Comparison of ENCODE assay signal across 1 cellular context in the genomic region with DNA sequence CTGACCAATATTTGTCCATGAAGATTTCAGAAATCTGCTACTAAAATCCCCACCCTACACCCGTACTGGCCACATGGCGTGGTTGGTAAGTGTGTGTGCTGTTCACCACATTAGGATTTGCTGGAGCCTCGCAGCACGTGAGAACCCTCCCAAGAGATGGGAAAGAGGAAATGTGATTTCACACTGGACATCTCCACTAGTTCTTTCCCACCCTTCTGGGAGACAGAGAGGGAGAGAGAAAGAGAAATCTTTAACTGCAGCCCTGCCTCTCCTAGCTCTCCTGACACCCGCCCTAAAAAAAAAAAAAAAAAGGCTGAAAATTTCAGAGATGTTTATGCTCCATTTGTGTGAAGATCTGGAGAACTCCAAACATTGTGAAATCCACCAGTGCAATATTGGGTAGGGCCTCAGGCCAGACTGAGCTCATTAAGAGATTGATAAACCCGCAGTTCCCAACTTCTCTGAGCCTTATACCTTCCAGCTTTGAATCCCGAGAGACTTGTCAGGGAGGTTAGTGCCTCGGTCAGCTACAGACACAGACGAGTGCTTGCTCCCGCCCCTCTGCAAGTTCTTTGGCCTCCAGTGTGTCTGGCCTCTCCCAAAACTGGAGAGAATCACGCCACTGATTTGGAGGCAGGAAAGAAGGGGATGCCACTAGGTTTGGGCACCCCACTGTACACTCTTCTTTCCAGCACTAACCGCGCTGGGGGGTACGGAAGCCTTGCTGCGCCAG.
A peak's percentile ranks its signal among the peaks of the same experiment; 100 is the strongest.
TF ChIP-seq lines count a peak whose summit lies in the region.

No MANE protein-coding gene starts in this region.

TF ChIP-seq in GM12878, 131 proteins besides CTCF, POLR2A, EP300 and RAD21 (continued from another document):
- TF ChIP-seq, protein P1, sequence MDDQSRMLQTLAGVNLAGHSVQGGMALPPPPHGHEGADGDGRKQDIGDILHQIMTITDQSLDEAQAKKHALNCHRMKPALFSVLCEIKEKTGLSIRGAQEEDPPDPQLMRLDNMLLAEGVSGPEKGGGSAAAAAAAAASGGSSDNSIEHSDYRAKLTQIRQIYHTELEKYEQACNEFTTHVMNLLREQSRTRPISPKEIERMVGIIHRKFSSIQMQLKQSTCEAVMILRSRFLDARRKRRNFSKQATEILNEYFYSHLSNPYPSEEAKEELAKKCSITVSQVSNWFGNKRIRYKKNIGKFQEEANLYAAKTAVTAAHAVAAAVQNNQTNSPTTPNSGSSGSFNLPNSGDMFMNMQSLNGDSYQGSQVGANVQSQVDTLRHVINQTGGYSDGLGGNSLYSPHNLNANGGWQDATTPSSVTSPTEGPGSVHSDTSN (IDR thresholded peaks at IDR 0.05; ENCODE audit: insufficient replicate concordance, low read depth, low read length), result no peak
- TF ChIP-seq BHLHE40 (IDR thresholded peaks at IDR 0.05; ENCODE audit: borderline replicate concordance in 1 of 2, low read depth in 2 of 2, low read length in 1 of 2), result peak; percentile 60 to 62; a peak in 3 of 4 replicates
